11 cellular contexts compared by ENCODE assay signal in genomic region chr3:35295875-35296274, GRCh38.
DNase-seq lines count a peak whose midpoint lies in the region; ATAC-seq and TF ChIP-seq lines count a peak whose summit lies in the region.
"Had no signal": no experiment of that assay in that cellular context is flagged by ENCODE, and none has a peak within 500 bp of the region (broad histone marks: within the 10 kb centered on the region; RNA-seq: fewer than 3 reads in every experiment).

No MANE protein-coding gene starts in this region.

- peak overlapping the region in 7 of 11 experiments; percentile 23 to 78 (median 75); a peak in 13 of 22 replicates for H3K27ac ChIP-seq in BLaER1 treated with 17β-estradiol and CSF1 and Interleukin-3, amounts not matched to agents 10 nM and 100 nM
- peak overlapping the region; percentile 88 for H3K27ac ChIP-seq in OCI-LY1 (ENCODE audit: low read depth, low read length, poor library complexity, severe bottlenecking)
- no peak overlapping the region for H3K27ac ChIP-seq in body of pancreas
- H3K27ac ChIP-seq in testis: no peak overlapping the region

- ATAC-seq in body of pancreas: no peak

- intact Hi-C loops in body of pancreas (cut with DNase I): no loop called here
- intact Hi-C loops in testis (cut with DNase I; ENCODE audit: low total_unique reads): no loop called here

- TF ChIP-seq POLR2A in body of pancreas (IDR thresholded peaks at IDR 0.05) (no peak), testis (IDR thresholded peaks at IDR 0.05) (no peak)

- H3K79me2 ChIP-seq in OCI-LY1 (ENCODE audit: insufficient read depth, low read length): no peaks in the 10 kb centered on the region

- H3F3A ChIP-seq in OCI-LY1 (ENCODE audit: insufficient read depth, low read length): no peaks in the 10 kb centered on the region

- peaks cover 0 to 6% (median 0%) of the 10 kb centered on the region in 11 experiments; a peak in 2 of 22 replicates for H3K9me3 ChIP-seq in BLaER1 treated with 17β-estradiol and CSF1 and Interleukin-3, amounts not matched to agents 10 nM and 100 nM (replicated peaks in 1 of 11)
- H3K9me3 ChIP-seq in OCI-LY1 (ENCODE audit: low read length): no peaks in the 10 kb centered on the region
- no peaks in the 10 kb centered on the region for H3K9me3 ChIP-seq in body of pancreas
- H3K9me3 ChIP-seq in testis: no peaks in the 10 kb centered on the region
- H3K9me3 ChIP-seq: HAP-1 had no signal

- H3K4me3 ChIP-seq in BLaER1 treated with 17β-estradiol and CSF1 and Interleukin-3, amounts not matched to agents 10 nM and 100 nM: no peak overlapping the region
- no peak overlapping the region for H3K4me3 ChIP-seq in Jurkat, Clone E6-1 (ENCODE audit: low read length)
- H3K4me3 ChIP-seq in OCI-LY1 (ENCODE audit: low read depth, low read length, poor library complexity, severe bottlenecking) (no peak overlapping the region), body of pancreas (no peak overlapping the region), testis (no peak overlapping the region)
- H3K4me3 ChIP-seq: HAP-1 had no signal

- no peaks in the 10 kb centered on the region for H3K9me2 ChIP-seq in OCI-LY1 (ENCODE audit: low read depth, low read length)

- DNase-seq in Jurkat, Clone E6-1 (ENCODE audit: low read depth, low spot score): peak; percentile 55
- no peak for DNase-seq in body of pancreas
- DNase-seq in testis: no peak
- no peak for DNase-seq in EL
- DNase-seq: Calu3, DMS79, GDM1, KG1 had no signal

- H3K9ac ChIP-seq in BLaER1 treated with 17β-estradiol and CSF1 and Interleukin-3, amounts not matched to agents 10 nM and 100 nM: peak overlapping the region in 4 of 11 experiments; percentile 2 to 48 (median 38); a peak in 3 of 22 replicates
- no peak overlapping the region for H3K9ac ChIP-seq in OCI-LY1 (ENCODE audit: low read length)

- H3K4me2 ChIP-seq in BLaER1 treated with 17β-estradiol and CSF1 and Interleukin-3, amounts not matched to agents 10 nM and 100 nM: peak overlapping the region in 10 of 11 experiments; percentile 39 to 65 (median 58); a peak in 17 of 22 replicates
- peak overlapping the region; percentile 32 for H3K4me2 ChIP-seq in OCI-LY1 (ENCODE audit: low read length)

- H4K20me1 ChIP-seq in BLaER1 treated with 17β-estradiol and CSF1 and Interleukin-3, amounts not matched to agents 10 nM and 100 nM: no peaks in the 10 kb centered on the region
- no peaks in the 10 kb centered on the region for H4K20me1 ChIP-seq in OCI-LY1 (ENCODE audit: insufficient read depth, low read length)

- 31 to 33% methylated on average over 2 of the region's 2 CpGs for WGBS in body of pancreas, 2 donors
- WGBS in testis, 2 donors: 84 to 85% methylated on average over 2 of the region's 2 CpGs

- no peaks in the 10 kb centered on the region for H3K27me3 ChIP-seq in BLaER1 treated with 17β-estradiol and CSF1 and Interleukin-3, amounts not matched to agents 10 nM and 100 nM
- H3K27me3 ChIP-seq in OCI-LY1 (ENCODE audit: insufficient read depth, low read length): no peaks in the 10 kb centered on the region
- no peaks in the 10 kb centered on the region for H3K27me3 ChIP-seq in body of pancreas
- no peaks in the 10 kb centered on the region for H3K27me3 ChIP-seq in testis

- no peaks in the 10 kb centered on the region for H3K36me3 ChIP-seq in BLaER1 treated with 17β-estradiol and CSF1 and Interleukin-3, amounts not matched to agents 10 nM and 100 nM
- H3K36me3 ChIP-seq in OCI-LY1 (ENCODE audit: insufficient read depth, low read length): no peaks in the 10 kb centered on the region
- no peaks in the 10 kb centered on the region for H3K36me3 ChIP-seq in body of pancreas (replicated peaks in 1 of 2; ENCODE audit: insufficient read depth in 1 of 2, low read depth in 2 of 2)
- no peaks in the 10 kb centered on the region for H3K36me3 ChIP-seq in testis (ENCODE audit: low read depth, missing control alignments)
- H3K36me3 ChIP-seq: HAP-1 had no signal

- TF ChIP-seq CTCF in OCI-LY1 (IDR thresholded peaks at IDR 0.05; ENCODE audit: low read length) (no peak), body of pancreas (IDR thresholded peaks at IDR 0.05) (no peak), testis (IDR thresholded peaks at IDR 0.05) (no peak)

- peaks cover 17 to 34% (median 29%) of the 10 kb centered on the region in 10 experiments for H3K4me1 ChIP-seq in BLaER1 treated with 17β-estradiol and CSF1 and Interleukin-3, amounts not matched to agents 10 nM and 100 nM
- peaks cover 46% of the 10 kb centered on the region for H3K4me1 ChIP-seq in OCI-LY1 (ENCODE audit: insufficient read depth, low read length, severe bottlenecking)
- no peaks in the 10 kb centered on the region for H3K4me1 ChIP-seq in body of pancreas
- H3K4me1 ChIP-seq in testis: no peaks in the 10 kb centered on the region
- H3K4me1 ChIP-seq: HAP-1 had no signal

- H2AFZ ChIP-seq in OCI-LY1 (ENCODE audit: low read length): no peak overlapping the region

Comparison
In these comparisons a context has a peak if more than half of its experiments do, and no peak if none do; other contexts are left out.
1. H3K27ac ChIP-seq: peak in BLaER1 treated with 17β-estradiol and CSF1 and Interleukin-3, amounts not matched to agents 10 nM and 100 nM (7 of 11) and OCI-LY1 (single experiment); none in body of pancreas (0 of 4) and testis (0 of 2).